In genomic region chr20:58980711-58981563, GRCh38 we compare ENCODE assay signal across 8 cellular contexts. TPM values are rescaled to one million over a fixed set of nuclear protein-coding genes. Genes with fewer than 3 reads are reported as not detected.
DNase-seq lines count a peak whose midpoint lies in the region; ATAC-seq and TF ChIP-seq lines count a peak whose summit lies in the region.

Gene NELFCD (plus strand): TSS chr20:58981256. CDS start chr20:58981310, 54 bp downstream.

- H3K4me3 Mint-ChIP-seq in activated naive CD8-positive, alpha-beta T cell, result peak within 1 kb of the TSS; percentile 96
- peak within 1 kb of the TSS; percentile 86 for H3K4me3 Mint-ChIP-seq in osteocyte (ENCODE audit: unreplicated experiment)

- H3K27me3 Mint-ChIP-seq in activated naive CD8-positive, alpha-beta T cell, result no peaks in the 10 kb centered on the region
- H3K27me3 Mint-ChIP-seq in osteocyte (ENCODE audit: unreplicated experiment), result no peaks in the 10 kb centered on the region

- DNase-seq in GM03348 (ENCODE audit: low spot score) (peak; percentile 100), HEK293T (ENCODE audit: extremely low spot score) (peak; percentile 99), NAMALWA (ENCODE audit: low spot score) (peak; percentile 86), SKM-1 treated with dmso at 0.1 percent for 144 hours (lab: John Stamatoyannopoulos, UW; ENCODE audit: unreplicated experiment) (peak; percentile 70), head of caudate nucleus (peak; percentile 53 to 92 (median 84)), osteocyte (ENCODE audit: extremely low spot score, unreplicated experiment) (peak; percentile 97), thoracic aorta (ENCODE audit: low spot score) (peak; percentile 29)

- H3K36me3 Mint-ChIP-seq in activated naive CD8-positive, alpha-beta T cell, result peaks cover 5% of the 10 kb centered on the region
- peaks cover under 1% of the 10 kb centered on the region for H3K36me3 Mint-ChIP-seq in osteocyte (ENCODE audit: unreplicated experiment)

- ATAC-seq in thoracic aorta (ENCODE audit: insufficient number of reproducible peaks, low FRiP score, low read depth), result peak; percentile 93

- TF ChIP-seq CTCF in osteocyte (IDR thresholded peaks at IDR 0.05), result no peak
- no peak for TF ChIP-seq CTCF in thoracic aorta (IDR thresholded peaks at IDR 0.05)

- intact Hi-C loops in head of caudate nucleus (cut with DNase I), result loop anchor here (5.0 to 10.0 kb wide), 2 partner anchors 51 to 106 kb away; partner anchors contain the start of gene ATP5F1E

- H3K27me3 ChIP-seq in thoracic aorta (replicated peaks; ENCODE audit: insufficient read depth), result no peaks in the 10 kb centered on the region

- H3K4me1 Mint-ChIP-seq in activated naive CD8-positive, alpha-beta T cell (ENCODE audit: low read depth), result peaks cover 32% of the 10 kb centered on the region
- peaks cover 24% of the 10 kb centered on the region for H3K4me1 Mint-ChIP-seq in osteocyte (ENCODE audit: unreplicated experiment)

- peak within 1 kb of the TSS; percentile 98 for H3K4me3 ChIP-seq in thoracic aorta

- peak within 1 kb of the TSS; percentile 75 to 85 for H3K27ac ChIP-seq in thoracic aorta

- peaks cover 15 to 37% of the 10 kb centered on the region in 2 donors for H3K4me1 ChIP-seq in thoracic aorta (ENCODE audit: control insufficient read depth in 1 of 2, low read depth in 2 of 2)

- H3K9me3 ChIP-seq in thoracic aorta, result no peaks in the 10 kb centered on the region

- CTCF ChIA-PET in HEK293T (lab: Yijun Ruan, JAX), result no interaction called here

- POLR2A ChIA-PET in HEK293T (lab: Yijun Ruan, JAX), result interaction anchor here (0.7 to 2.0 kb wide), 5 partner anchors 12 to 90 kb away, joined by 3 to 19 read pairs (median 7); partner anchors contain the start of gene ATP5F1E

- H3K36me3 ChIP-seq in thoracic aorta, result no peaks in the 10 kb centered on the region

- peaks cover 8% of the 10 kb centered on the region for H3K9me3 Mint-ChIP-seq in activated naive CD8-positive, alpha-beta T cell (ENCODE audit: low read depth)
- peaks cover 4% of the 10 kb centered on the region for H3K9me3 Mint-ChIP-seq in osteocyte (ENCODE audit: unreplicated experiment)

- H3K27ac Mint-ChIP-seq in activated naive CD8-positive, alpha-beta T cell, result peak within 1 kb of the TSS; percentile 92
- peak within 1 kb of the TSS; percentile 79 for H3K27ac Mint-ChIP-seq in osteocyte (ENCODE audit: unreplicated experiment)

TF ChIP-seq in HEK293T, 16 proteins besides CTCF, POLR2A, EP300 and RAD21:
- no peak for TF ChIP-seq FOXM1 (IDR thresholded peaks at IDR 0.05; ENCODE audit: borderline replicate concordance)
- no peak for TF ChIP-seq NFRKB (IDR thresholded peaks at IDR 0.05)
- no peak for TF ChIP-seq ZNF384 (IDR thresholded peaks at IDR 0.05)
- TF ChIP-seq ARNT (IDR thresholded peaks at IDR 0.05), result 0 out of 2 replicates have a peak, but pooled peaks have one; percentile 21
- no peak for TF ChIP-seq CTBP1 (IDR thresholded peaks at IDR 0.05; ENCODE audit: borderline replicate concordance)
- TF ChIP-seq FOXK2 (IDR thresholded peaks at IDR 0.05), result no peak
TF ChIP-seq in HEK293T: peak in this region for 1.

RNA-seq across cellular contexts. Expression of gene NELFCD, which starts in this region (rescaled TPM):
- total RNA-seq in osteocyte (60.9 and 64.5 TPM in 2 replicates), thoracic aorta (10 to 100 TPM; 50.9 to 52.6 TPM)

Comparison
In these comparisons a context has a peak if more than half of its experiments do, and no peak if none do; other contexts are left out.
1. Peak in every context shown above with its lines: DNase-seq, ATAC-seq, H3K4me3 ChIP-seq and H3K27ac ChIP-seq.
2. DNase-seq: peak in every context shown above with its lines; median percentile 100 in GM03348; 99 in HEK293T; 97 in osteocyte; 86 in NAMALWA; 84 in head of caudate nucleus; 70 in SKM-1 treated with dmso at 0.1 percent for 144 hours; 29 in thoracic aorta.